1 cellular context compared by ENCODE assay signal in the genomic region with DNA sequence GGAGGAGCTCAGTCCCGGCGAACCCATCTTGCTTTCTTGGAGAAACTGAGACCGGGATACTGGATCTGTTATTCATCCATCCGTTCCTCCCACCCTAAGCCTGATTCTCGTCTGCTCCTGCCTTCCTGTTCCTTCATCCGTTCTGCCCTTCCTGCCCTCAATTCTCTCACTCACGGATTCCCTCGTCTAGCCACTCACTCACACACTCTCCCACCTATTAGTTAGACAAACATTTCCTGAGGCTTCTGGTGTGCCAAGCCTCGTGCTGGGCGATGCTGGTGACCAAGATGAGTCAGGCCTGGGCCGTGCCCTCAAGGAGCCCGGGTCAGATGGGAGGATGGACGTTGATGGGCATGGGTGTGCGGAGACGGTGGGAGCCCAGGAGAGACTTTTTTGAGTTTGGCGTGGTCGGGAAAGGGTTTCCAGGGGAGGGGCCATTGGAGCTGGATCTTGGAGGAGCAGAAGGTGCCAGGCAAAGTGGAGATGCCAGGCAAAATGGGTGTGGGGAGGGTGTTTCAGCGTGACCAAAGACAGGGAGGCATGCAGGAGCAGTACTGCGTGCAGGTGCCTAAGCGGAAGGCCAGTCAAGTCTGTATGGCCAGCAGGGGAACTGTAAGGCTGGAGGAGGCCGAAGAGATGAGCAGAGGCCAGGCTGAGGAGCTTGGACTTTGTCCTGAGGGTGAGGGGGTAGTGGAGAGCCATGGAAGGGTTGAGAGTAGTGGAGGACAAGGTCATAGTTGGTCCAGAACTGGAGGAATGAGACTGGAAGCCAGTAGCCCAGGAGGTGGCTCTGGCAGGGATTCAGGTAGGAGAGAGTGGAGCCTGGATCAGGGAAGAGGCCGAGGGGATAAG.
TF ChIP-seq lines count a peak whose summit lies in the region.

No MANE protein-coding gene starts in this region.

TF ChIP-seq in GM12878, 131 proteins besides CTCF, POLR2A, EP300 and RAD21:
- TF ChIP-seq IKZF2 (IDR thresholded peaks at IDR 0.05) (no peak), ATF7 (IDR thresholded peaks at IDR 0.05; ENCODE audit: low read depth) (no peak), ZNF687 (IDR thresholded peaks at IDR 0.05) (0 out of 2 replicates have a peak, but pooled peaks have one; percentile 4), NKRF (conservative IDR thresholded peaks at IDR 0.05) (0 out of 2 replicates have a peak, but pooled peaks have one; percentile 3), NFXL1 (IDR thresholded peaks at IDR 0.05; ENCODE audit: borderline replicate concordance) (no peak), WRNIP1 (IDR thresholded peaks at IDR 0.05; ENCODE audit: borderline replicate concordance, low read depth, low read length) (0 out of 2 replicates have a peak, but pooled peaks have one; percentile 60)
- TF ChIP-seq, protein P1, sequence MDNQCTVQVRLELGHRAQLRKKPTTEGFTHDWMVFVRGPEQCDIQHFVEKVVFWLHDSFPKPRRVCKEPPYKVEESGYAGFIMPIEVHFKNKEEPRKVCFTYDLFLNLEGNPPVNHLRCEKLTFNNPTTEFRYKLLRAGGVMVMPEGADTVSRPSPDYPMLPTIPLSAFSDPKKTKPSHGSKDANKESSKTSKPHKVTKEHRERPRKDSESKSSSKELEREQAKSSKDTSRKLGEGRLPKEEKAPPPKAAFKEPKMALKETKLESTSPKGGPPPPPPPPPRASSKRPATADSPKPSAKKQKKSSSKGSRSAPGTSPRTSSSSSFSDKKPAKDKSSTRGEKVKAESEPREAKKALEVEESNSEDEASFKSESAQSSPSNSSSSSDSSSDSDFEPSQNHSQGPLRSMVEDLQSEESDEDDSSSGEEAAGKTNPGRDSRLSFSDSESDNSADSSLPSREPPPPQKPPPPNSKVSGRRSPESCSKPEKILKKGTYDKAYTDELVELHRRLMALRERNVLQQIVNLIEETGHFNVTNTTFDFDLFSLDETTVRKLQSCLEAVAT (IDR thresholded peaks at IDR 0.05) = 0 out of 2 replicates have a peak, but pooled peaks have one; percentile 17
- TF ChIP-seq, protein P2, sequence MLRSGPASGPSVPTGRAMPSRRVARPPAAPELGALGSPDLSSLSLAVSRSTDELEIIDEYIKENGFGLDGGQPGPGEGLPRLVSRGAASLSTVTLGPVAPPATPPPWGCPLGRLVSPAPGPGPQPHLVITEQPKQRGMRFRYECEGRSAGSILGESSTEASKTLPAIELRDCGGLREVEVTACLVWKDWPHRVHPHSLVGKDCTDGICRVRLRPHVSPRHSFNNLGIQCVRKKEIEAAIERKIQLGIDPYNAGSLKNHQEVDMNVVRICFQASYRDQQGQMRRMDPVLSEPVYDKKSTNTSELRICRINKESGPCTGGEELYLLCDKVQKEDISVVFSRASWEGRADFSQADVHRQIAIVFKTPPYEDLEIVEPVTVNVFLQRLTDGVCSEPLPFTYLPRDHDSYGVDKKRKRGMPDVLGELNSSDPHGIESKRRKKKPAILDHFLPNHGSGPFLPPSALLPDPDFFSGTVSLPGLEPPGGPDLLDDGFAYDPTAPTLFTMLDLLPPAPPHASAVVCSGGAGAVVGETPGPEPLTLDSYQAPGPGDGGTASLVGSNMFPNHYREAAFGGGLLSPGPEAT (IDR thresholded peaks at IDR 0.05; ENCODE audit: low read depth) = 0 out of 2 replicates have a peak, but pooled peaks have one; percentile 33
